8 cellular contexts compared by ENCODE assay signal in genomic region chr11:43879789-43880639, GRCh38. TPM values are rescaled to one million over a fixed set of nuclear protein-coding genes. Genes with fewer than 3 reads are reported as not detected.
DNase-seq lines count a peak whose midpoint lies in the region; ATAC-seq and TF ChIP-seq lines count a peak whose summit lies in the region.

No MANE protein-coding gene starts in this region.

- ATAC-seq in HG02763 (IDR thresholded peaks at IDR 0.05; ENCODE audit: unreplicated experiment), result no peak
- ATAC-seq in HG02852 (IDR thresholded peaks at IDR 0.05; ENCODE audit: unreplicated experiment), result no peak

- H3K27ac ChIP-seq in CD4-positive, alpha-beta memory T cell (ENCODE audit: low read depth, low read length), result peak overlapping the region; percentile 64

- H3K27me3 ChIP-seq in CD4-positive, alpha-beta memory T cell (ENCODE audit: insufficient read depth, low read length), result peaks cover 8% of the 10 kb centered on the region

- H3K4me1 ChIP-seq in CD4-positive, alpha-beta memory T cell (ENCODE audit: insufficient read depth, low read length), result peaks cover 19% of the 10 kb centered on the region

- H3K4me3 Mint-ChIP-seq in CD4-positive, alpha-beta memory T cell, result peak overlapping the region; percentile 88 to 98 (median 96)
- H3K4me3 Mint-ChIP-seq in dendritic cell treated with granulocyte-macrophage colony-stimulating factor and Interleukin-4, amounts not matched to agents 40 ng/mL and 50 ng/mL, for 4 days, result peak overlapping the region; percentile 88
- peak overlapping the region; percentile 91 to 93 (median 92) for H3K4me3 Mint-ChIP-seq in nephron

- H3K36me3 Mint-ChIP-seq in CD4-positive, alpha-beta memory T cell, result peaks cover 21 to 35% of the 10 kb centered on the region in 2 donors
- peaks cover 39% of the 10 kb centered on the region for H3K36me3 Mint-ChIP-seq in dendritic cell treated with granulocyte-macrophage colony-stimulating factor and Interleukin-4, amounts not matched to agents 40 ng/mL and 50 ng/mL, for 4 days (ENCODE audit: low read depth)
- peaks cover 14% of the 10 kb centered on the region for H3K36me3 Mint-ChIP-seq in nephron (ENCODE audit: low read depth)

- H3K9me3 ChIP-seq in CD4-positive, alpha-beta memory T cell (ENCODE audit: control insufficient read depth in 1 of 2, low read length in 2 of 2), result no peaks in the 10 kb centered on the region

- H3K36me3 ChIP-seq in CD4-positive, alpha-beta memory T cell (ENCODE audit: insufficient read depth, low read length), result peaks cover 17% of the 10 kb centered on the region

- peaks cover 17 to 41% (median 27%) of the 10 kb centered on the region in 4 donors for H3K4me1 Mint-ChIP-seq in CD4-positive, alpha-beta memory T cell
- peaks cover 14% of the 10 kb centered on the region for H3K4me1 Mint-ChIP-seq in dendritic cell treated with granulocyte-macrophage colony-stimulating factor and Interleukin-4, amounts not matched to agents 40 ng/mL and 50 ng/mL, for 4 days (ENCODE audit: low read depth)
- peaks cover 17% of the 10 kb centered on the region for H3K4me1 Mint-ChIP-seq in nephron

- peaks cover 18 to 31% of the 10 kb centered on the region in 2 donors for H3K27me3 Mint-ChIP-seq in CD4-positive, alpha-beta memory T cell
- peaks cover 29% of the 10 kb centered on the region for H3K27me3 Mint-ChIP-seq in dendritic cell treated with granulocyte-macrophage colony-stimulating factor and Interleukin-4, amounts not matched to agents 40 ng/mL and 50 ng/mL, for 4 days
- peaks cover 45% of the 10 kb centered on the region for H3K27me3 Mint-ChIP-seq in nephron (ENCODE audit: low read depth)

- H3K9me3 Mint-ChIP-seq in CD4-positive, alpha-beta memory T cell, result peaks cover 0 to 5% (median 0%) of the 10 kb centered on the region in 8 donors
- peaks cover 8% of the 10 kb centered on the region for H3K9me3 Mint-ChIP-seq in dendritic cell treated with granulocyte-macrophage colony-stimulating factor and Interleukin-4, amounts not matched to agents 40 ng/mL and 50 ng/mL, for 4 days
- H3K9me3 Mint-ChIP-seq in nephron, result peaks cover 2% of the 10 kb centered on the region

- intact Hi-C loops in CD4-positive, alpha-beta memory T cell (cut with micrococcal nuclease), result loop anchor here (1.0 to 2.0 kb wide), 5 partner anchors 186 to 569 kb away; partner anchors contain the start of genes ACCS, API5, HSD17B12 and TTC17
- intact Hi-C loops in dendritic cell treated with granulocyte-macrophage colony-stimulating factor and Interleukin-4, amounts not matched to agents 40 ng/mL and 50 ng/mL, for 4 days (cut with micrococcal nuclease), result loop anchor here (1.0 to 5.0 kb wide), 4 partner anchors 93 to 235 kb away; partner anchors contain the start of genes ACCS and HSD17B12

- peak in 1 of 5 donors; percentile 1 for DNase-seq in CD4-positive, alpha-beta memory T cell
- peak; percentile 14 for DNase-seq in HS-5 (ENCODE audit: low read depth)
- no peak for DNase-seq in NCI-H524 (lab: John Stamatoyannopoulos, UW)
- DNase-seq in medulla oblongata (ENCODE audit: extremely low spot score), result no peak

- POLR2A ChIA-PET in CD4-positive, alpha-beta memory T cell (lab: Charles Lee; ENCODE audit: partially characterized antibody), result interaction anchor here (1.0 to 1.2 kb wide), 3 partner anchors 11 to 20 kb away, joined by 3 to 4 read pairs (median 3); no protein-coding TSS in a partner anchor

- CTCF ChIA-PET in CD4-positive, alpha-beta memory T cell (lab: Charles Lee; ENCODE audit: partially characterized antibody), result interaction anchor here (2.7 kb wide), 1 partner anchor 10 kb away, joined by 20 read pairs; no protein-coding TSS in a partner anchor

- H3K27ac Mint-ChIP-seq in CD4-positive, alpha-beta memory T cell, result peak overlapping the region; percentile 75 to 96 (median 92)
- peak overlapping the region; percentile 88 for H3K27ac Mint-ChIP-seq in dendritic cell treated with granulocyte-macrophage colony-stimulating factor and Interleukin-4, amounts not matched to agents 40 ng/mL and 50 ng/mL, for 4 days
- H3K27ac Mint-ChIP-seq in nephron, result peak overlapping the region in 2 of 3 experiments; percentile 11 to 56

- TF ChIP-seq CTCF in nephron (IDR thresholded peaks at IDR 0.05; ENCODE audit: unreplicated experiment in 3 of 3), result no peak

- peak overlapping the region; percentile 64 to 86 for H3K4me3 ChIP-seq in CD4-positive, alpha-beta memory T cell (ENCODE audit: low read length in 2 of 2)

RNA-seq across cellular contexts. Expression of gene ALKBH3, which starts 0.6 kb away (rescaled TPM):
- total RNA-seq in CD4-positive, alpha-beta memory T cell, result 10 to 100 TPM; 34.1 to 39.6 TPM
- 10 to 100 TPM; 36.5 to 49.8 TPM for polyA plus RNA-seq in CD4-positive, alpha-beta memory T cell

Comparison
In these comparisons a context has a peak if more than half of its experiments do, and no peak if none do; other contexts are left out.
1. H3K27ac Mint-ChIP-seq: peak in every context shown above with its lines; median percentile 92 in CD4-positive, alpha-beta memory T cell; 88 in dendritic cell treated with granulocyte-macrophage colony-stimulating factor and Interleukin-4, amounts not matched to agents 40 ng/mL and 50 ng/mL, for 4 days; 34 in nephron.